9 cellular contexts compared by ENCODE assay signal in the genomic region with DNA sequence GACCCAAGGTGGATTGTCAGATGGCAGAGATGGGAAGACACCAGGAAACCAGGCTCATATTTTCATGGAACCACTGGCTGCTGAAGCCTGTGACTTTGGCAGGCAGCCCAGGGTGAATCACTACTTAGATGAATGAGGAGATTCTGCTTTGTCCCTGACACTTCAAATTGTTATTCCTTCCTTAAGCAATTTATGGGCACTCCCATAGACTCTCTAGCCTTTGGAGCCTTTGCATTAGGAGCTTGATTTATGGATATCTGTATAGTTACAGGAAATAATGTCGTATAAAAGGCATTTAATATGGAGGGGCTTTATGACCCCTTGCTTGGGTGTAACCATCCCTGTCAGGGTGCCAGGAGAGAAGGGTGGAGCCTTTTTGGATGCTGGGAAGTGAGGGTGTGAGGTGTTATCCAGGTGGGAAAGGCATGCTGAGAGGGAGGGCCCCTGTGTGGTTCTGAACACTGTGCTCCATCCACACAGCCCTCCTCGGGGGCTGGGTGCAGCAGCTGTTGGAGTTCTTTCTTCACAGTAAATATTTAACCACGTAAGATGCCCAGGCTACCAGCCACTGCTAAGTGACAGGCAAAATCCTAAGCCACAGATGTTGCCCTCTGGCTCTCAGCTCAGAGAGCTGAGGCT. TPM values are rescaled to one million over a fixed set of nuclear protein-coding genes. Genes with fewer than 3 reads are reported as not detected.
DNase-seq lines count a peak whose midpoint lies in the region; TF ChIP-seq lines count a peak whose summit lies in the region.
"Had no signal": no experiment of that assay in that cellular context is flagged by ENCODE, and none has a peak within 500 bp of the region (broad histone marks: within the 10 kb centered on the region; RNA-seq: fewer than 3 reads in every experiment).

No MANE protein-coding gene starts in this region.

- H3K27ac Mint-ChIP-seq in T-helper 2 cell treated with Interferon-gamma antibody and Interleukin-4, amounts not matched to agents 5 μg/mL and 100 μg/mL, for 36 hours, result no peak overlapping the region

- no peak for TF ChIP-seq CTCF in astrocyte of the spinal cord (IDR thresholded peaks at IDR 0.05; ENCODE audit: low read depth, low read length)

- peaks cover 6% of the 10 kb centered on the region for H3K4me1 Mint-ChIP-seq in T-helper 2 cell treated with Interferon-gamma antibody and Interleukin-4, amounts not matched to agents 5 μg/mL and 100 μg/mL, for 36 hours (ENCODE audit: low read depth)

- H3K36me3 Mint-ChIP-seq in T-helper 2 cell treated with Interferon-gamma antibody and Interleukin-4, amounts not matched to agents 5 μg/mL and 100 μg/mL, for 36 hours (ENCODE audit: low read depth), result no peaks in the 10 kb centered on the region

- H3K9me3 Mint-ChIP-seq in T-helper 2 cell treated with Interferon-gamma antibody and Interleukin-4, amounts not matched to agents 5 μg/mL and 100 μg/mL, for 36 hours, result no peaks in the 10 kb centered on the region

- H3K27me3 ChIP-seq in H7 (ENCODE audit: control insufficient read depth, insufficient read depth, low read length), result no peaks in the 10 kb centered on the region

- DNase-seq in Ammon's horn (ENCODE audit: low spot score), result peak; percentile 53
- DNase-seq in NCI-H187 (lab: John Stamatoyannopoulos, UW), result peak; percentile 34 to 58
- DNase-seq in astrocyte of the spinal cord (ENCODE audit: low read depth, low spot score), result peak; percentile 75
- DNase-seq in lung microvascular endothelial cell (ENCODE audit: low read depth in 2 of 2), result peak; percentile 58 to 75
- DNase-seq in H7, result no peak
- no peak for DNase-seq in NCI-H128 (lab: John Stamatoyannopoulos, UW; ENCODE audit: unreplicated experiment)
- DNase-seq in NCI-H1436 (lab: John Stamatoyannopoulos, UW), result no peak
- no peak for DNase-seq in T-helper 2 cell treated with Interferon-gamma antibody and Interleukin-4, amounts not matched to agents 5 μg/mL and 100 μg/mL, for 36 hours (ENCODE audit: low spot score)

- H3K27me3 Mint-ChIP-seq in T-helper 2 cell treated with Interferon-gamma antibody and Interleukin-4, amounts not matched to agents 5 μg/mL and 100 μg/mL, for 36 hours (ENCODE audit: low read depth), result no peaks in the 10 kb centered on the region

- H3K36me3 ChIP-seq in H7 (replicated peaks; ENCODE audit: control insufficient read depth, insufficient read depth, low read length), result no peaks in the 10 kb centered on the region

- in situ Hi-C loops in astrocyte of the spinal cord (cut with HindIII; ENCODE audit: low sequenced_read_pairs), result no loop called here

- H3K4me3 Mint-ChIP-seq in T-helper 2 cell treated with Interferon-gamma antibody and Interleukin-4, amounts not matched to agents 5 μg/mL and 100 μg/mL, for 36 hours, result no peak overlapping the region

- no peak overlapping the region for H3K4me3 ChIP-seq in astrocyte of the spinal cord (ENCODE audit: low read depth, low read length)
- H3K4me3 ChIP-seq in H7 (ENCODE audit: insufficient read depth, low read depth, low read length), result no peak overlapping the region

RNA-seq across cellular contexts. Expression of a gene that starts 35.3 kb away (rescaled TPM):
- total RNA-seq in lung microvascular endothelial cell, result 0.22 TPM in 1 of 2 replicates, not detected in the other
- not detected in 2 replicates for total RNA-seq in H7 (2014; rRNA removed; shearing (Covaris generic))

RNA-seq across cellular contexts. Expression of a gene that starts 38.6 kb away (rescaled TPM):
- under 0.01 TPM in 1 of 2 replicates, not detected in the other for total RNA-seq in lung microvascular endothelial cell
- 0.21 TPM in 1 of 2 replicates, not detected in the other for total RNA-seq in H7 (2014; rRNA removed; shearing (Covaris generic))
- total RNA-seq: epithelial cell of proximal tubule had no signal

RNA-seq across cellular contexts. Expression of a gene that starts 41.9 kb away (rescaled TPM):
- total RNA-seq in lung microvascular endothelial cell, result 158 and 170 TPM in 2 replicates
- 194 and 218 TPM in 2 replicates for total RNA-seq in H7 (2014; rRNA removed; shearing (Covaris generic))

RNA-seq across cellular contexts. Expression of a gene that starts 42.0 kb away (rescaled TPM):
- 98.1 and 115 TPM in 2 replicates for total RNA-seq in lung microvascular endothelial cell
- total RNA-seq in H7 (2014; rRNA removed; shearing (Covaris generic)), result 86.5 and 125 TPM in 2 replicates

RNA-seq across cellular contexts. Expression of a gene that starts 46.7 kb away (rescaled TPM):
- total RNA-seq in lung microvascular endothelial cell, result 0.22 and 0.60 TPM in 2 replicates
- total RNA-seq in H7 (2014; rRNA removed; shearing (Covaris generic)), result 0.48 and 1.5 TPM in 2 replicates

Comparison
In these comparisons a context has a peak if more than half of its experiments do, and no peak if none do; other contexts are left out.
1. DNase-seq: peak in Ammon's horn (single experiment), NCI-H187 (2 of 2), astrocyte of the spinal cord (single experiment) and lung microvascular endothelial cell (2 of 2); none in H7 (single experiment), NCI-H128 (single experiment), NCI-H1436 (single experiment) and T-helper 2 cell treated with Interferon-gamma antibody and Interleukin-4, amounts not matched to agents 5 μg/mL and 100 μg/mL, for 36 hours (single experiment).